In genomic region chr19:20051841-20052768, GRCh38 we compare ENCODE assay signal across 8 cellular contexts. TPM values are rescaled to one million over a fixed set of nuclear protein-coding genes. Genes with fewer than 3 reads are reported as not detected.
DNase-seq lines count a peak whose midpoint lies in the region; ATAC-seq and TF ChIP-seq lines count a peak whose summit lies in the region.

No MANE protein-coding gene starts in this region.

- TF ChIP-seq CTCF in left lung (IDR thresholded peaks at IDR 0.05) = no peak

- peaks cover 0 to 3% of the 10 kb centered on the region in 2 donors for H3K4me1 ChIP-seq in left lung

- peak overlapping the region; percentile 57 to 62 for H3K4me3 ChIP-seq in left lung

- H3K27me3 ChIP-seq in left lung = no peaks in the 10 kb centered on the region

- no peaks in the 10 kb centered on the region for H3K36me3 ChIP-seq in left lung

- peak; percentile 89 for DNase-seq in NCI-H2171 (lab: John Stamatoyannopoulos, UW)
- peak; percentile 47 to 65 for DNase-seq in activated CD4-positive, alpha-beta T cell treated with anti-CD3 and anti-CD28 coated beads, Interleukin-2, amount 50 U/mL, for 24 hours (ENCODE audit: low read depth in 1 of 2, low spot score in 1 of 2)
- DNase-seq in dermis microvascular lymphatic vessel endothelial cell (ENCODE audit: low read depth in 2 of 2) = peak; percentile 95 to 99
- DNase-seq in left lung = peak; percentile 94 to 95
- peak; percentile 76 for DNase-seq in stimulated activated CD4-positive, alpha-beta T cell treated with anti-CD3 and anti-CD28 coated beads, Interleukin-2, amount 100 ng/mL, for 24 hours
- DNase-seq in HT-29 (ENCODE audit: low spot score) = no peak

- peak; percentile 7 for TF ChIP-seq POLR2A in GM15510 (IDR thresholded peaks at IDR 0.05; ENCODE audit: borderline replicate concordance, extremely low read depth, insufficient read length)

- peaks cover 0 to 11% of the 10 kb centered on the region in 2 donors for H3K9me3 ChIP-seq in left lung

- ATAC-seq in HG02970 (IDR thresholded peaks at IDR 0.05; ENCODE audit: low FRiP score, unreplicated experiment) (peak; percentile 82), left lung (peak; percentile 99)

- peak overlapping the region; percentile 66 to 79 for H3K27ac ChIP-seq in left lung

- intact Hi-C loops in left lung (cut with DNase I) = no loop called here

RNA-seq across cellular contexts. Expression of gene ZNF682, which starts 12.8 kb away (rescaled TPM):
- total RNA-seq in dermis microvascular lymphatic vessel endothelial cell (1.3 and 2.3 TPM in 2 replicates), left lung (10 to 100 TPM in 1 of 2 donors, 1 to 10 TPM in 1; 6.2 to 11.7 TPM)
- total RNA-seq in HT-29 (2014; rRNA removed; shearing (Covaris generic)) = not detected in 2 replicates

RNA-seq across cellular contexts. Expression of gene ZNF90, which starts 25.7 kb away (rescaled TPM):
- total RNA-seq in dermis microvascular lymphatic vessel endothelial cell (0.63 and 0.77 TPM in 2 replicates), left lung (10 to 100 TPM in 1 of 2 donors, 1 to 10 TPM in 1; 4.3 to 11.8 TPM)
- total RNA-seq in HT-29 (2014; rRNA removed; shearing (Covaris generic)) = not detected in 2 replicates
